Comparison of ENCODE assay signal across 16 cellular contexts in the genomic region with DNA sequence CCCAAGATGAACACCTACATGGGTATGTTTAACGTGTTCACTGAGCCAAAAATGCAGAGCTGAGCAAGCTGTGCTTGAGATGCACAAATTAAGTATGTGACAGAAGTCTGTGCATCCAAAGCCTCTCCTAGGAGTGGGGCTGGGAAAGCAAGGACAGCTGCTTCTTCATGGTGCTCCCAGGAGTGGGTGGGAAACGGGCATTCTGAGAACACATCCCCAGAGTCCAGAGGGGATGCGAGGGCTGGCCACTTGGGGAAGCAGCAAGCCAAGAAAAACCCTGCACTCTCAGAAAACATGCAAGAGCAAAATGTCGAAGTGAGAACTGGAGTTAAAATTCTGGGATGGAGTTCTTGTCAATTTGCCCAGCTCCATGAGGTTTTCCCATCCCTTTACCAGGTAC.
DNase-seq lines count a peak whose midpoint lies in the region; ATAC-seq and TF ChIP-seq lines count a peak whose summit lies in the region.
"Had no signal": no experiment of that assay in that cellular context is flagged by ENCODE, and none has a peak within 500 bp of the region (broad histone marks: within the 10 kb centered on the region; RNA-seq: fewer than 3 reads in every experiment).

No MANE protein-coding gene starts in this region.

- H3K27ac ChIP-seq in mesendoderm (ENCODE audit: low read depth, low read length) (no peak overlapping the region), thyroid gland (peak overlapping the region in 2 of 3 donors; percentile 10 to 12)
- H3K27ac ChIP-seq: pancreas had no signal

- no peak for TF ChIP-seq CTCF in thyroid gland (IDR thresholded peaks at IDR 0.05)
- no peak for TF ChIP-seq CTCF in natural killer cell (IDR thresholded peaks at IDR 0.05)

- no peaks in the 10 kb centered on the region for H3K79me2 ChIP-seq in mesendoderm (ENCODE audit: control insufficient read depth, insufficient read depth, low read length)

- H3K4me1 ChIP-seq in endocrine pancreas (ENCODE audit: control insufficient read depth, insufficient read depth, low read length): peaks cover 12% of the 10 kb centered on the region
- H3K4me1 ChIP-seq in mesendoderm (ENCODE audit: control insufficient read depth, low read depth, low read length): no peaks in the 10 kb centered on the region
- H3K4me1 ChIP-seq in thyroid gland: peaks cover 34 to 43% of the 10 kb centered on the region in 2 donors
- H3K4me1 ChIP-seq: pancreas had no signal

- H3K23ac ChIP-seq in mesendoderm (ENCODE audit: low read length): no peak overlapping the region

- H3K4me2 ChIP-seq in mesendoderm (ENCODE audit: low read length): no peak overlapping the region

- H3K4ac ChIP-seq in mesendoderm (ENCODE audit: low read depth, low read length): no peak overlapping the region

- no peak overlapping the region for H2BK120ac ChIP-seq in mesendoderm (ENCODE audit: low read depth, low read length)

- H4K5ac ChIP-seq in mesendoderm (ENCODE audit: low read length): no peak overlapping the region

- peak overlapping the region; percentile 16 for H3K4me3 ChIP-seq in endocrine pancreas (ENCODE audit: control insufficient read depth, insufficient read depth, low read length)
- no peak overlapping the region for H3K4me3 ChIP-seq in mesendoderm (ENCODE audit: low read length)
- no peak overlapping the region for H3K4me3 ChIP-seq in thyroid gland (replicated peaks in 1 of 3)
- H3K4me3 ChIP-seq: pancreas had no signal

- no peaks in the 10 kb centered on the region for H3K36me3 Mint-ChIP-seq in natural killer cell
- H3K36me3 Mint-ChIP-seq: CD4-positive, CD25-positive, alpha-beta regulatory T cell; stimulated activated memory B cell treated with anti-CD40 and anti-IgM and Interleukin-4, amounts not matched to agents 10 μg/mL and 1 μg/mL and 100 μg/mL, for 72 hours had no signal

- H3K27me3 ChIP-seq in endocrine pancreas (ENCODE audit: control insufficient read depth, insufficient read depth, low read length) (no peaks in the 10 kb centered on the region), mesendoderm (ENCODE audit: insufficient read depth, low read length, poor library complexity) (no peaks in the 10 kb centered on the region), thyroid gland (no peaks in the 10 kb centered on the region)
- H3K27me3 ChIP-seq: pancreas had no signal

- H3K9me3 Mint-ChIP-seq in natural killer cell: no peaks in the 10 kb centered on the region
- H3K9me3 Mint-ChIP-seq: activated CD8-positive, alpha-beta T cell treated with anti-CD3 and anti-CD28 coated beads for 36 hours; stimulated activated memory B cell treated with anti-CD40 and anti-IgM and Interleukin-4, amounts not matched to agents 10 μg/mL and 1 μg/mL and 100 μg/mL, for 72 hours had no signal

- H3K18ac ChIP-seq in mesendoderm (ENCODE audit: low read length): no peak overlapping the region

- no peaks in the 10 kb centered on the region for H3K9me3 ChIP-seq in endocrine pancreas (ENCODE audit: control insufficient read depth, low read length)
- no peaks in the 10 kb centered on the region for H3K9me3 ChIP-seq in thyroid gland
- H3K9me3 ChIP-seq: pancreas had no signal

- ATAC-seq in HG03469 (IDR thresholded peaks at IDR 0.05; ENCODE audit: unreplicated experiment) (no peak), natural killer cell (no peak)
- ATAC-seq: activated CD8-positive, alpha-beta T cell treated with anti-CD3 and anti-CD28 coated beads for 36 hours; HCT116; pancreas; stimulated activated memory B cell treated with anti-CD40 and anti-IgM and Interleukin-4, amounts not matched to agents 10 μg/mL and 1 μg/mL and 100 μg/mL, for 72 hours had no signal

- no peaks in the 10 kb centered on the region for H3K27me3 Mint-ChIP-seq in natural killer cell (ENCODE audit: low read depth in 2 of 2)
- H3K27me3 Mint-ChIP-seq: activated CD8-positive, alpha-beta T cell treated with anti-CD3 and anti-CD28 coated beads for 36 hours; CD4-positive, CD25-positive, alpha-beta regulatory T cell had no signal

- no peak overlapping the region for H3K4me3 Mint-ChIP-seq in natural killer cell
- H3K4me3 Mint-ChIP-seq: activated CD8-positive, alpha-beta T cell treated with anti-CD3 and anti-CD28 coated beads for 36 hours; CD4-positive, CD25-positive, alpha-beta regulatory T cell; stimulated activated memory B cell treated with anti-CD40 and anti-IgM and Interleukin-4, amounts not matched to agents 10 μg/mL and 1 μg/mL and 100 μg/mL, for 72 hours had no signal

- H3K36me3 ChIP-seq in endocrine pancreas (ENCODE audit: control insufficient read depth, insufficient read depth, low read length) (no peaks in the 10 kb centered on the region), mesendoderm (ENCODE audit: control insufficient read depth, insufficient read depth, low read length) (no peaks in the 10 kb centered on the region), thyroid gland (no peaks in the 10 kb centered on the region)
- H3K36me3 ChIP-seq: pancreas had no signal

- peak; percentile 75 for DNase-seq in NCI-H69 (lab: John Stamatoyannopoulos, UW)
- peak; percentile 13 for DNase-seq in mesendoderm
- peak in 1 of 2 donors; percentile 9 for DNase-seq in thyroid gland
- DNase-seq in natural killer cell: no peak
- no peak for DNase-seq in NOMO-1 (lab: John Stamatoyannopoulos, UW; ENCODE audit: unreplicated experiment in 2 of 2)
- DNase-seq: activated CD8-positive, alpha-beta T cell treated with anti-CD3 and anti-CD28 coated beads for 36 hours; activated gamma-delta T cell; CD4-positive, CD25-positive, alpha-beta regulatory T cell; NCI-H1092 treated with DMSO at 0.1 percent for 48 hours; NCI-H526 treated with DMSO at 0.1 percent for 48 hours; pancreas; stimulated activated CD4-positive, alpha-beta T cell treated with anti-CD3 and anti-CD28 coated beads, Interleukin-2, amount 100 ng/mL, for 48 hours had no signal

- no peak overlapping the region for H3K9ac ChIP-seq in endocrine pancreas (ENCODE audit: control insufficient read depth, insufficient read depth, low read length)
- H3K9ac ChIP-seq in mesendoderm (ENCODE audit: low read length): no peak overlapping the region

- H3K56ac ChIP-seq in mesendoderm (ENCODE audit: low read length): no peak overlapping the region

- no peaks in the 10 kb centered on the region for H3K79me1 ChIP-seq in mesendoderm (ENCODE audit: low read length)

- no peak for TF ChIP-seq POLR2A in thyroid gland (IDR thresholded peaks at IDR 0.05)

- no peak overlapping the region for H2BK15ac ChIP-seq in mesendoderm (replicated peaks; ENCODE audit: low read depth)

- intact Hi-C loops in thyroid gland (cut with DNase I): no loop called here
- intact Hi-C loops in natural killer cell (cut with micrococcal nuclease): no loop called here

- no peaks in the 10 kb centered on the region for H3K4me1 Mint-ChIP-seq in natural killer cell
- H3K4me1 Mint-ChIP-seq: CD4-positive, CD25-positive, alpha-beta regulatory T cell; stimulated activated memory B cell treated with anti-CD40 and anti-IgM and Interleukin-4, amounts not matched to agents 10 μg/mL and 1 μg/mL and 100 μg/mL, for 72 hours had no signal

- H2AK5ac ChIP-seq in mesendoderm (ENCODE audit: low read length): no peak overlapping the region

- H3K27ac Mint-ChIP-seq in natural killer cell: no peak overlapping the region
- H3K27ac Mint-ChIP-seq: activated CD8-positive, alpha-beta T cell treated with anti-CD3 and anti-CD28 coated beads for 36 hours; CD4-positive, CD25-positive, alpha-beta regulatory T cell; stimulated activated memory B cell treated with anti-CD40 and anti-IgM and Interleukin-4, amounts not matched to agents 10 μg/mL and 1 μg/mL and 100 μg/mL, for 72 hours had no signal

- H2BK5ac ChIP-seq in mesendoderm (ENCODE audit: low read length): no peak overlapping the region

- no peak overlapping the region for H4K8ac ChIP-seq in mesendoderm (ENCODE audit: low read depth, low read length)

- WGBS in mesendoderm (ENCODE audit: extremely low coverage, insufficient coverage, low lambda C conversion rate): no CpG with 5 or more reads among the region's 4 CpGs
- 52 to 54% methylated on average over 4 of the region's 4 CpGs for WGBS in thyroid gland, 2 donors

Comparison
In these comparisons a context has a peak if more than half of its experiments do, and no peak if none do; other contexts are left out.
1. DNase-seq: peak in NCI-H69 (single experiment) and mesendoderm (single experiment); none in natural killer cell (single experiment) and NOMO-1 (0 of 2).